ENCODE assay signal across 3 cellular contexts in the genomic region with DNA sequence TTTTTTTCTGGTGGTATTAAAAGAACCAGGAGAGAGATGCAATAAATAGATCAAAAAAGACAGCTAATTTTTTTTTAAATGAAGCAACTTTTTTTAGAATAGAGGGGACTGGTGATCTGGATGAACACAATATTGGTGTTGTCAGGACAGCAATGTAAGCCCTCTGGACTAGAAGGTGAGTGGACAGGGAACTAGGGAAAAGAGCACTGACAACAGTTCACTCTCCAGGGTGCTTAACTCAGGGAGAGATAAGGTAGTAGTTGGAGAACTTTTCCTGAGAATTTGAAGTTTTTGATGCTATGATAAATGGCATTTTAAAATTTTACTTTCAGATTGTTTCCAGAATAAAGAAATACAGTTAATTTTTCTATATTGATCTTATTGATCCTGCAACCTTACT.
TF ChIP-seq lines count a peak whose summit lies in the region.

No MANE protein-coding gene starts in this region.

TF ChIP-seq in SK-N-SH, 30 proteins besides CTCF, POLR2A, EP300 and RAD21 (continued from another document):
- peak; percentile 84 for TF ChIP-seq REST (IDR thresholded peaks at IDR 0.05; ENCODE audit: low read depth, low read length)

TF ChIP-seq in SK-N-SH treated with all-trans-retinoic acid at 6 μM for 48 hours, 23 proteins besides CTCF, POLR2A, EP300 and RAD21 (continued from another document):
- TF ChIP-seq PATZ1 (CRISPR knock-in tag; IDR thresholded peaks at IDR 0.05; ENCODE audit: borderline replicate concordance) (no peak), ARNTL (CRISPR knock-in tag; IDR thresholded peaks at IDR 0.05; ENCODE audit: borderline replicate concordance, low read depth) (no peak), RARB (CRISPR knock-in tag; IDR thresholded peaks at IDR 0.05) (no peak), ZNF565 (CRISPR knock-in tag; conservative IDR thresholded peaks at IDR 0.05; ENCODE audit: low read depth) (no peak), ZFP3 (CRISPR knock-in tag; IDR thresholded peaks at IDR 0.05) (no peak), ISL1 (CRISPR knock-in tag; IDR thresholded peaks at IDR 0.05) (no peak), POU6F1 (CRISPR knock-in tag; IDR thresholded peaks at IDR 0.05; ENCODE audit: borderline replicate concordance, low read depth) (no peak), CSDC2 (CRISPR knock-in tag; IDR thresholded peaks at IDR 0.05) (no peak)
- TF ChIP-seq, protein P1, sequence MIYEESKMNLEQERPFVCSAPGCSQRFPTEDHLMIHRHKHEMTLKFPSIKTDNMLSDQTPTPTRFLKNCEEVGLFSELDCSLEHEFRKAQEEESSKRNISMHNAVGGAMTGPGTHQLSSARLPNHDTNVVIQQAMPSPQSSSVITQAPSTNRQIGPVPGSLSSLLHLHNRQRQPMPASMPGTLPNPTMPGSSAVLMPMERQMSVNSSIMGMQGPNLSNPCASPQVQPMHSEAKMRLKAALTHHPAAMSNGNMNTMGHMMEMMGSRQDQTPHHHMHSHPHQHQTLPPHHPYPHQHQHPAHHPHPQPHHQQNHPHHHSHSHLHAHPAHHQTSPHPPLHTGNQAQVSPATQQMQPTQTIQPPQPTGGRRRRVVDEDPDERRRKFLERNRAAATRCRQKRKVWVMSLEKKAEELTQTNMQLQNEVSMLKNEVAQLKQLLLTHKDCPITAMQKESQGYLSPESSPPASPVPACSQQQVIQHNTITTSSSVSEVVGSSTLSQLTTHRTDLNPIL (CRISPR knock-in tag; IDR thresholded peaks at IDR 0.05; ENCODE audit: low read depth), result no peak

TF ChIP-seq in HEK293, 187 proteins besides CTCF, POLR2A, EP300 and RAD21 (continued from another document):
- TF ChIP-seq REST (tag by site-specific recombination; IDR thresholded peaks at IDR 0.05), result 0 out of 2 replicates have a peak, but pooled peaks have one; percentile 34
- TF ChIP-seq KLF17 (tag by site-specific recombination; IDR thresholded peaks at IDR 0.05), result no peak
- TF ChIP-seq ZBTB7A (tag by site-specific recombination; IDR thresholded peaks at IDR 0.05; ENCODE audit: low read depth), result no peak
- no peak for TF ChIP-seq ZNF473 (tag by site-specific recombination; IDR thresholded peaks at IDR 0.05)
